ENCODE assay signal across 13 cellular contexts in the genomic region with DNA sequence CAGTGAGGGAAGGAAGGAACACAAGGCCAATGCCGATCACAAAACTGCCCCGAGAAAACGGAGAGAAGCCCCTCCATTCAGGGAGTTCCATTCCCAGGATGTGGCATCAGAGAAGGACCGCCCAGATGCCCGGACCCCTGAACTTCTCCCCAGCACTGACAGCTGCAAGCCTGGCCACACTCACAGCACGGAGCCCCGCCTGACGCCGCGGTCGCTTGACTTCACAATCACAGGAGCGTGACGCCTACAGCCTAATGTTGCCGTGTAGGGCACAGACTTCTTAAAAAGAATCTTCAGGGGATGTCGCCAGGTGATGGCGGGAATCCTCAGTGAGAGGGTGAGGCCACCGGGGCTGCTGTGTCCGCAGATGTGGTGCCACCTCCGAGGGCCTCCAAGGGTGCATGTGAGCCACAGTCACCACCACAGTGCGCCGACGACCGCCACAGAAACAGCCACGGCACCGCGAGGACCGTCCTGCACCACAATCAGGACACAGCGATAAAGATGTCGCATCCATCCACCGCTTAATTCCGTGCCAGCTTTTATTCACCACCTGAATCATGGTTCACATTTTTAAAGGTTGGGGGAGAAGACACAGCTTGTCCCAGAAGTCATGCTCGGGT.
DNase-seq lines count a peak whose midpoint lies in the region; ATAC-seq and TF ChIP-seq lines count a peak whose summit lies in the region.
"Had no signal": no experiment of that assay in that cellular context is flagged by ENCODE, and none has a peak within 500 bp of the region (broad histone marks: within the 10 kb centered on the region; RNA-seq: fewer than 3 reads in every experiment).

No MANE protein-coding gene starts in this region.

- H3K4me1 ChIP-seq in right atrium auricular region (no peaks in the 10 kb centered on the region), osteoblast (ENCODE audit: insufficient read depth, low read length) (no peaks in the 10 kb centered on the region)
- H3K4me1 ChIP-seq: A549 had no signal

- DNase-seq in right atrium auricular region (ENCODE audit: low spot score) (peak; percentile 54), Right ventricle myocardium superior (no peak), ecto neural progenitor cell (ENCODE audit: low spot score) (peak; percentile 39), osteoblast (ENCODE audit: insufficient read length, low spot score, missing footprints) (peak; percentile 73)
- DNase-seq in stimulated activated CD8-positive, alpha-beta memory T cell treated with anti-CD3 and anti-CD28 coated beads, Interleukin-4, amount 100 ng/mL, for 48 hours = no peak
- DNase-seq: GF-D8, NCI-H1092 treated with DMSO at 0.1 percent for 48 hours, NCI-H1694, NCI-H510A treated with DMSO at 0.1 percent for 48 hours had no signal

- H3K9me3 ChIP-seq in right atrium auricular region = no peaks in the 10 kb centered on the region
- H3K9me3 ChIP-seq in osteoblast (ENCODE audit: low read depth, low read length) = no peaks in the 10 kb centered on the region
- H3K9me3 ChIP-seq: A549 had no signal

- ATAC-seq in Right ventricle myocardium superior (ENCODE audit: poor library complexity) (no peak), HG02571 (IDR thresholded peaks at IDR 0.05; ENCODE audit: unreplicated experiment) (no peak), HG02870 (IDR thresholded peaks at IDR 0.05; ENCODE audit: unreplicated experiment) (no peak)

- TF ChIP-seq CTCF in right atrium auricular region (IDR thresholded peaks at IDR 0.05) (no peak), osteoblast (IDR thresholded peaks at IDR 0.05; ENCODE audit: extremely low read depth, low read depth, low read length) (no peak)

- H3K36me3 ChIP-seq in right atrium auricular region = no peaks in the 10 kb centered on the region
- H3K36me3 ChIP-seq in osteoblast (ENCODE audit: insufficient read depth, low read length) = no peaks in the 10 kb centered on the region

- H3K27ac ChIP-seq in right atrium auricular region (no peak overlapping the region), osteoblast (ENCODE audit: low read depth, low read length) (no peak overlapping the region)
- H3K27ac ChIP-seq: A549, C4-2B had no signal

- no peaks in the 10 kb centered on the region for H3K27me3 ChIP-seq in right atrium auricular region
- H3K27me3 ChIP-seq in osteoblast (ENCODE audit: insufficient read depth, low read length) = no peaks in the 10 kb centered on the region

- H3K4me3 ChIP-seq in right atrium auricular region (no peak overlapping the region), osteoblast (ENCODE audit: insufficient read depth, low read length) (no peak overlapping the region)
- H3K4me3 ChIP-seq: A549 had no signal

- intact Hi-C loops in Right ventricle myocardium superior (cut with DNase I) = no loop called here

- no peaks in the 10 kb centered on the region for H3K79me2 ChIP-seq in osteoblast (ENCODE audit: insufficient read depth, low read length)

- no peak overlapping the region for H2AFZ ChIP-seq in osteoblast (ENCODE audit: low read length)

- H4K20me1 ChIP-seq in osteoblast (ENCODE audit: insufficient read depth, low read length) = no peaks in the 10 kb centered on the region

- no peak overlapping the region for H3K4me2 ChIP-seq in osteoblast (ENCODE audit: insufficient read depth, low read length)
- H3K4me2 ChIP-seq: A549 had no signal

Comparison
In these comparisons a context has a peak if more than half of its experiments do, and no peak if none do; other contexts are left out.
1. DNase-seq: peak in right atrium auricular region (single experiment), ecto neural progenitor cell (single experiment) and osteoblast (single experiment); none in Right ventricle myocardium superior (single experiment) and stimulated activated CD8-positive, alpha-beta memory T cell treated with anti-CD3 and anti-CD28 coated beads, Interleukin-4, amount 100 ng/mL, for 48 hours (single experiment).